ENCODE assay signal across 1 cellular context in the genomic region with DNA sequence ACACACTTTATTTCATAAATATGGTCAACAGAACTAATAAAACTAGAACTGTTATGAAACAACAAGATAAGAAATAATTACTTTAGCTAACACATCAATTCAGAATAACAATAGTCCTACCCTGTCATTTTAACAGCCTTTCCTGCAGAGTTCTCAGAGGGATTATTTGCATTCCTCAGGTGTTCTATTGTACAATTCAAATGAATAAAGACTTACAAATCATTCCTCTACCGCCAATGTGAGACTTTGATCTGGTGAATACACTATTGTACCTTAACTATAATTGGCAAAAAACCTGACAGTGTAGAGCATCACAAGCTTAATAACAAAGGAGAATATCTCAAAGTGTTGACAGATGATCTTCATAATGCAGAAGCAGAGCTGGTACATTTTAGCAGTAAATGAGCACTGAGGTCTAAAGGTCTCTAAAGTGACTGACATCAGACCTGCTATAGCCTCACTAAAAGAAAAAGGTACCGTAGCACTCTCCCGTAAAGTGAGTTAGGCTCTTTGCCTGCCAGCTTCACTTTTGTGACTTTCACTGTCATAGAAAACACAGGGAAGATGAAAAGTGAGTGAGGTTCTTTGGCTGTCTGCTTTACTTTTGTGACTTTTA.
TF ChIP-seq lines count a peak whose summit lies in the region.

No MANE protein-coding gene starts in this region.

TF ChIP-seq in SK-N-SH, 30 proteins besides CTCF, POLR2A, EP300 and RAD21 (continued from another document):
- TF ChIP-seq, protein P1, sequence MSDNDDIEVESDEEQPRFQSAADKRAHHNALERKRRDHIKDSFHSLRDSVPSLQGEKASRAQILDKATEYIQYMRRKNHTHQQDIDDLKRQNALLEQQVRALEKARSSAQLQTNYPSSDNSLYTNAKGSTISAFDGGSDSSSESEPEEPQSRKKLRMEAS (IDR thresholded peaks at IDR 0.05; ENCODE audit: low read depth): no peak
- TF ChIP-seq, protein P2, sequence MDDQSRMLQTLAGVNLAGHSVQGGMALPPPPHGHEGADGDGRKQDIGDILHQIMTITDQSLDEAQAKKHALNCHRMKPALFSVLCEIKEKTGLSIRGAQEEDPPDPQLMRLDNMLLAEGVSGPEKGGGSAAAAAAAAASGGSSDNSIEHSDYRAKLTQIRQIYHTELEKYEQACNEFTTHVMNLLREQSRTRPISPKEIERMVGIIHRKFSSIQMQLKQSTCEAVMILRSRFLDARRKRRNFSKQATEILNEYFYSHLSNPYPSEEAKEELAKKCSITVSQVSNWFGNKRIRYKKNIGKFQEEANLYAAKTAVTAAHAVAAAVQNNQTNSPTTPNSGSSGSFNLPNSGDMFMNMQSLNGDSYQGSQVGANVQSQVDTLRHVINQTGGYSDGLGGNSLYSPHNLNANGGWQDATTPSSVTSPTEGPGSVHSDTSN (IDR thresholded peaks at IDR 0.05): no peak
TF ChIP-seq in SK-N-SH: peak in this region for 0.
